In the genomic region with DNA sequence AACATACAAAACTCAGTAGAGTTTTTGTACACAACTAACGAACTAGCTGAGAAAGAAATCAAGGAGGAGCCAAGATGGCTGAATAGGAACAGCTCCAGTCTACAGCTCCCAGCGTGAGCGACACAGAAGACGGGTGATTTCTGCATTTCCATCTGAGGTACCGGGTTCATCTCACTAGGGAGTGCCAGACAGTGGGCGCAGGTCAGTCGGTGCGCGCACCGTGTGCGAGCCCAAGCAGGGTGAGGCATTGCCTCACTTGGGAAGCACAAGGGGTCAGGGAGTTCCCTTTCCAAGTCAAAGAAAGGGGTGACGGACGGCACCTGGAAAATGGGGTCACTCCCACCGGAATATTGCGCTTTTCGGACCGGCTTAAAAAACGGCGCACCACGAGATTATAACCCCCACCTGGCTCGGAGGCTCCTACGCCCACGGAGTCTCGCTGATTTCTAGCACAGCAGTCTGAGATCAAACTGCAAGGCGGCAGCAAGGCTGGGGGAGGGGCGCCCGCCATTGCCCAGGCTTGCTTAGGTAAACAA, we compare ENCODE assay signal across 1 cellular context.
TF ChIP-seq lines count a peak whose summit lies in the region.

No MANE protein-coding gene starts in this region.

TF ChIP-seq in HEK293, 187 proteins besides CTCF, POLR2A, EP300 and RAD21 (continued from another document):
- 0 out of 2 replicates have a peak, but pooled peaks have one; percentile 16 for TF ChIP-seq OVOL3 (tag by site-specific recombination; IDR thresholded peaks at IDR 0.05)
- TF ChIP-seq EGR2 (tag by site-specific recombination; IDR thresholded peaks at IDR 0.05; ENCODE audit: low read depth), result peak; percentile 39; the same call in 1 of the 2 replicates
- TF ChIP-seq ZNF600 (tag by site-specific recombination; IDR thresholded peaks at IDR 0.05), result peak; percentile 47
- 0 out of 2 replicates have a peak, but pooled peaks have one; percentile 57 for TF ChIP-seq ZNF335 (tag by site-specific recombination; conservative IDR thresholded peaks at IDR 0.05)
- TF ChIP-seq ZBTB48 (tag by site-specific recombination; IDR thresholded peaks at IDR 0.05), result peak; percentile 72; the same call in 1 of the 2 replicates
- TF ChIP-seq, protein P1, sequence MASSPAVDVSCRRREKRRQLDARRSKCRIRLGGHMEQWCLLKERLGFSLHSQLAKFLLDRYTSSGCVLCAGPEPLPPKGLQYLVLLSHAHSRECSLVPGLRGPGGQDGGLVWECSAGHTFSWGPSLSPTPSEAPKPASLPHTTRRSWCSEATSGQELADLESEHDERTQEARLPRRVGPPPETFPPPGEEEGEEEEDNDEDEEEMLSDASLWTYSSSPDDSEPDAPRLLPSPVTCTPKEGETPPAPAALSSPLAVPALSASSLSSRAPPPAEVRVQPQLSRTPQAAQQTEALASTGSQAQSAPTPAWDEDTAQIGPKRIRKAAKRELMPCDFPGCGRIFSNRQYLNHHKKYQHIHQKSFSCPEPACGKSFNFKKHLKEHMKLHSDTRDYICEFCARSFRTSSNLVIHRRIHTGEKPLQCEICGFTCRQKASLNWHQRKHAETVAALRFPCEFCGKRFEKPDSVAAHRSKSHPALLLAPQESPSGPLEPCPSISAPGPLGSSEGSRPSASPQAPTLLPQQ (tag by site-specific recombination; IDR thresholded peaks at IDR 0.05), result peak; percentile 28; the same call in 1 of the 2 replicates
TF ChIP-seq in HEK293: peak in this region for 22; not testable (repeated sequence) for 165.
